Comparison of ENCODE assay signal across 18 cellular contexts in the genomic region with DNA sequence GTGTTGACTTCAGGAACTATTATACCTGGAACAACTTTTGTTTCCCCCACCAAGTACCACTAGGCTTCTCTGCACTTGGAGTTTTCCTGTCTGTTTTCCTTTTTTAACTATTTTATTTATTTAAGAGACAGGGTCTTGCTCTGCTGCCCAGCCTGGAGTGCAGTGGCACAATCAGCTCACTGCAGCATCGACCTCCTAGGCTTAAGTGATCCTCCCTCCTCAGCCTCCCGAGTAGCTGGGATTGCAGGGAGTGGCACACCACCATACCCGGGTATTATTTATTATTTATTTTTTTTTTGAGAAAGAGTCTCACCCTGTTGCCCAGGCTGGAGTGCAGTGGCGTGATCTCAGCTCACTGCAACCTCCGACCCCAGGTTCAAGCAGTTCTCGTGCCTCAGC. TPM values are rescaled to one million over a fixed set of nuclear protein-coding genes. Genes with fewer than 3 reads are reported as not detected.
DNase-seq lines count a peak whose midpoint lies in the region; ATAC-seq and TF ChIP-seq lines count a peak whose summit lies in the region.
"Had no signal": no experiment of that assay in that cellular context is flagged by ENCODE, and none has a peak within 500 bp of the region (broad histone marks: within the 10 kb centered on the region; RNA-seq: fewer than 3 reads in every experiment).

No MANE protein-coding gene starts in this region.

- H3K36me3 ChIP-seq in GM23338 (ENCODE audit: insufficient read depth) (no peaks in the 10 kb centered on the region), SJCRH30 (no peaks in the 10 kb centered on the region; the same call in 1 of the 2 replicates)
- H3K36me3 ChIP-seq: heart left ventricle had no signal

- no peaks in the 10 kb centered on the region for H3K9me3 ChIP-seq in SJCRH30 (replicated peaks)
- H3K9me3 ChIP-seq: heart left ventricle had no signal

- peaks cover 12% of the 10 kb centered on the region for H4K20me1 ChIP-seq in GM23338 (replicated peaks; ENCODE audit: insufficient read depth)

- no peak for ATAC-seq in GM23338
- no peak for ATAC-seq in activated CD8-positive, alpha-beta T cell treated with anti-CD3 and anti-CD28 coated beads, Interleukin-2, amount 10 ng/mL, durations not matched to agents 7 days and 5 days
- ATAC-seq in natural killer cell treated with Interleukin-12 subunit alpha and Interleukin-12 subunit beta and Interleukin-15 and Interleukin-18, amount 100 ng/mL, for 72 hours, result no peak
- no peak for ATAC-seq in GM21717 (IDR thresholded peaks at IDR 0.05; ENCODE audit: unreplicated experiment)
- ATAC-seq in effector memory CD8-positive, alpha-beta T cell (replicated peaks), result no peak
- ATAC-seq: heart left ventricle had no signal

- no peaks in the 10 kb centered on the region for H3K9me2 ChIP-seq in GM23338 (ENCODE audit: insufficient read depth)

- peaks cover 45% of the 10 kb centered on the region for H3K79me2 ChIP-seq in GM23338 (replicated peaks; ENCODE audit: insufficient read depth)

- no peak for DNase-seq in GM23338 (ENCODE audit: low spot score)
- DNase-seq in activated CD8-positive, alpha-beta T cell treated with anti-CD3 and anti-CD28 coated beads, Interleukin-2, amount 10 ng/mL, durations not matched to agents 7 days and 5 days, result no peak
- no peak for DNase-seq in natural killer cell treated with Interleukin-12 subunit alpha and Interleukin-12 subunit beta and Interleukin-15 and Interleukin-18, amount 100 ng/mL, for 72 hours (ENCODE audit: low spot score)
- no peak for DNase-seq in SJCRH30
- no peak for DNase-seq in effector memory CD8-positive, alpha-beta T cell
- DNase-seq: GDM1, NCI-H1105 treated with DMSO at 0.1 percent for 48 hours, occipital lobe, small intestine had no signal

- peaks cover 12% of the 10 kb centered on the region for H3K36me3 Mint-ChIP-seq in GM23338 (ENCODE audit: low read depth)
- H3K36me3 Mint-ChIP-seq in activated CD8-positive, alpha-beta T cell treated with anti-CD3 and anti-CD28 coated beads, Interleukin-2, amount 10 ng/mL, durations not matched to agents 7 days and 5 days (ENCODE audit: low read depth), result peaks cover 2% of the 10 kb centered on the region
- peaks cover 6% of the 10 kb centered on the region for H3K36me3 Mint-ChIP-seq in natural killer cell treated with Interleukin-12 subunit alpha and Interleukin-12 subunit beta and Interleukin-15 and Interleukin-18, amount 100 ng/mL, for 72 hours
- H3K36me3 Mint-ChIP-seq in effector memory CD8-positive, alpha-beta T cell (ENCODE audit: insufficient read depth), result peaks cover 21% of the 10 kb centered on the region
- H3K36me3 Mint-ChIP-seq: CD14-positive monocyte had no signal

- H3K27me3 Mint-ChIP-seq in GM23338 (ENCODE audit: insufficient read depth, low read depth, poor library complexity), result peaks cover 21% of the 10 kb centered on the region
- peaks cover 18% of the 10 kb centered on the region for H3K27me3 Mint-ChIP-seq in activated CD8-positive, alpha-beta T cell treated with anti-CD3 and anti-CD28 coated beads, Interleukin-2, amount 10 ng/mL, durations not matched to agents 7 days and 5 days (ENCODE audit: low read depth)
- H3K27me3 Mint-ChIP-seq in natural killer cell treated with Interleukin-12 subunit alpha and Interleukin-12 subunit beta and Interleukin-15 and Interleukin-18, amount 100 ng/mL, for 72 hours, result peaks cover 3 to 7% of the 10 kb centered on the region in 2 donors
- peaks cover 10 to 11% of the 10 kb centered on the region in 2 donors for H3K27me3 Mint-ChIP-seq in effector memory CD8-positive, alpha-beta T cell

- peaks cover 8% of the 10 kb centered on the region; the same call in 2 of the 3 replicates for H3K9me3 Mint-ChIP-seq in GM23338
- H3K9me3 Mint-ChIP-seq in activated CD8-positive, alpha-beta T cell treated with anti-CD3 and anti-CD28 coated beads, Interleukin-2, amount 10 ng/mL, durations not matched to agents 7 days and 5 days (ENCODE audit: insufficient read depth), result no peaks in the 10 kb centered on the region
- H3K9me3 Mint-ChIP-seq in natural killer cell treated with Interleukin-12 subunit alpha and Interleukin-12 subunit beta and Interleukin-15 and Interleukin-18, amount 100 ng/mL, for 72 hours, result no peaks in the 10 kb centered on the region
- no peaks in the 10 kb centered on the region for H3K9me3 Mint-ChIP-seq in effector memory CD8-positive, alpha-beta T cell
- H3K9me3 Mint-ChIP-seq: activated naive CD4-positive, alpha-beta T cell treated with anti-CD3 and anti-CD28 coated beads, Interleukin-2, amount 50 U/mL, for 72 hours; CD14-positive monocyte; T-helper 2 cell treated with Interferon-gamma antibody and Interleukin-4, amounts not matched to agents 5 μg/mL and 100 μg/mL, for 36 hours had no signal

- H3K27ac ChIP-seq in GM23338 (ENCODE audit: low read depth), result peak overlapping the region; percentile 92
- H3K27ac ChIP-seq in SJCRH30, result no peak overlapping the region
- H3K27ac ChIP-seq: epithelial cell of prostate, heart left ventricle had no signal

- H3K4me3 ChIP-seq in GM23338 (peak overlapping the region; percentile 18; the same call in 1 of the 2 replicates), SJCRH30 (no peak overlapping the region)
- H3K4me3 ChIP-seq: heart left ventricle had no signal

- H3K27me3 ChIP-seq in GM23338 (ENCODE audit: insufficient read depth) (no peaks in the 10 kb centered on the region), SJCRH30 (peaks cover 8% of the 10 kb centered on the region; the same call in 1 of the 2 replicates)
- H3K27me3 ChIP-seq: heart left ventricle had no signal

- peak overlapping the region; percentile 19; the same call in 1 of the 2 replicates for H3K4me2 ChIP-seq in GM23338

- TF ChIP-seq CTCF in GM23338 (conservative IDR thresholded peaks at IDR 0.05; ENCODE audit: low read depth in 2 of 2), result no peak

- CTCF ChIA-PET in activated CD8-positive, alpha-beta T cell treated with anti-CD3 and anti-CD28 coated beads, Interleukin-2, amount 10 ng/mL, durations not matched to agents 7 days and 5 days (lab: Charles Lee), result interaction anchor here (2.6 to 9.0 kb wide), 2 partner anchors 8 to 91 kb away, joined by 6 to 128 read pairs; partner anchors contain the start of gene POP7

- H3K4me1 ChIP-seq in GM23338 (ENCODE audit: insufficient read depth) (peaks cover 16% of the 10 kb centered on the region), SJCRH30 (peaks cover 5% of the 10 kb centered on the region; the same call in 1 of the 2 replicates)

- H3K27ac Mint-ChIP-seq in GM23338, result peak overlapping the region; percentile 99
- no peak overlapping the region for H3K27ac Mint-ChIP-seq in activated CD8-positive, alpha-beta T cell treated with anti-CD3 and anti-CD28 coated beads, Interleukin-2, amount 10 ng/mL, durations not matched to agents 7 days and 5 days
- H3K27ac Mint-ChIP-seq in natural killer cell treated with Interleukin-12 subunit alpha and Interleukin-12 subunit beta and Interleukin-15 and Interleukin-18, amount 100 ng/mL, for 72 hours, result peak overlapping the region; percentile 43 to 84
- H3K27ac Mint-ChIP-seq in effector memory CD8-positive, alpha-beta T cell, result no peak overlapping the region

- H2AFZ ChIP-seq in GM23338, result no peak overlapping the region

- peaks cover 30% of the 10 kb centered on the region for H3K4me1 Mint-ChIP-seq in GM23338
- H3K4me1 Mint-ChIP-seq in activated CD8-positive, alpha-beta T cell treated with anti-CD3 and anti-CD28 coated beads, Interleukin-2, amount 10 ng/mL, durations not matched to agents 7 days and 5 days (ENCODE audit: low read depth), result peaks cover 30% of the 10 kb centered on the region
- peaks cover 19 to 26% of the 10 kb centered on the region in 2 donors for H3K4me1 Mint-ChIP-seq in natural killer cell treated with Interleukin-12 subunit alpha and Interleukin-12 subunit beta and Interleukin-15 and Interleukin-18, amount 100 ng/mL, for 72 hours (ENCODE audit: low read depth in 2 of 2)
- peaks cover 19 to 20% of the 10 kb centered on the region in 2 donors for H3K4me1 Mint-ChIP-seq in effector memory CD8-positive, alpha-beta T cell (ENCODE audit: low read depth in 2 of 2)

- H3F3A ChIP-seq in GM23338 (replicated peaks; ENCODE audit: low read depth), result peaks cover 23% of the 10 kb centered on the region

- H3K4me3 Mint-ChIP-seq in GM23338, result peak overlapping the region; percentile 70
- H3K4me3 Mint-ChIP-seq in activated CD8-positive, alpha-beta T cell treated with anti-CD3 and anti-CD28 coated beads, Interleukin-2, amount 10 ng/mL, durations not matched to agents 7 days and 5 days, result peak overlapping the region; percentile 10
- H3K4me3 Mint-ChIP-seq in natural killer cell treated with Interleukin-12 subunit alpha and Interleukin-12 subunit beta and Interleukin-15 and Interleukin-18, amount 100 ng/mL, for 72 hours, result peak overlapping the region; percentile 63
- peak overlapping the region in 1 of 2 donors; percentile 57 for H3K4me3 Mint-ChIP-seq in effector memory CD8-positive, alpha-beta T cell

- POLR2A ChIA-PET in activated CD8-positive, alpha-beta T cell treated with anti-CD3 and anti-CD28 coated beads, Interleukin-2, amount 10 ng/mL, durations not matched to agents 7 days and 5 days (lab: Charles Lee), result interaction anchor here (0.6 to 1.6 kb wide), 3 partner anchors 9 to 1730 kb away, joined by 3 to 11 read pairs (median 5); partner anchors contain the start of gene POP7

RNA-seq across cellular contexts. Expression of gene GIGYF1, which starts 2.1 kb away (rescaled TPM):
- 50.6 and 69.8 TPM in 2 replicates for total RNA-seq in GM23338 (2014; rRNA removed; shearing (Covaris generic))
- polyA plus RNA-seq in GM23338 (2016; fragmentation: Nextera tagmentation; extraction: Ambion mirVana), result 40.0 and 40.4 TPM in 2 replicates
- 10 to 100 TPM; 42.1 to 43.0 TPM for total RNA-seq in activated CD8-positive, alpha-beta T cell treated with anti-CD3 and anti-CD28 coated beads, Interleukin-2, amount 10 ng/mL, durations not matched to agents 7 days and 5 days
- 10 to 100 TPM; 28.5 to 72.1 TPM for total RNA-seq in natural killer cell treated with Interleukin-12 subunit alpha and Interleukin-12 subunit beta and Interleukin-15 and Interleukin-18, amount 100 ng/mL, for 72 hours
- 17.8 and 22.6 TPM in 2 replicates for total RNA-seq in SJCRH30 (2014; rRNA removed; shearing (Covaris generic))

RNA-seq across cellular contexts. Expression of gene POP7, which starts 9.8 kb away (rescaled TPM):
- total RNA-seq in GM23338 (2014; rRNA removed; shearing (Covaris generic)), result 87.3 and 110 TPM in 2 replicates
- 216 and 219 TPM in 2 replicates for polyA plus RNA-seq in GM23338 (2016; fragmentation: Nextera tagmentation; extraction: Ambion mirVana)
- 10 to 100 TPM; 43.6 to 48.3 TPM for total RNA-seq in activated CD8-positive, alpha-beta T cell treated with anti-CD3 and anti-CD28 coated beads, Interleukin-2, amount 10 ng/mL, durations not matched to agents 7 days and 5 days
- 10 to 100 TPM; 46.6 to 64.9 TPM for total RNA-seq in natural killer cell treated with Interleukin-12 subunit alpha and Interleukin-12 subunit beta and Interleukin-15 and Interleukin-18, amount 100 ng/mL, for 72 hours
- 63.9 and 67.9 TPM in 2 replicates for total RNA-seq in SJCRH30 (2014; rRNA removed; shearing (Covaris generic))

RNA-seq across cellular contexts. Expression of gene GNB2, which starts 22.6 kb away (rescaled TPM):
- 153 and 156 TPM in 2 replicates for total RNA-seq in GM23338 (2014; rRNA removed; shearing (Covaris generic))
- 112 and 113 TPM in 2 replicates for polyA plus RNA-seq in GM23338 (2016; fragmentation: Nextera tagmentation; extraction: Ambion mirVana)
- 100 to 1,000 TPM; 274 to 286 TPM for total RNA-seq in activated CD8-positive, alpha-beta T cell treated with anti-CD3 and anti-CD28 coated beads, Interleukin-2, amount 10 ng/mL, durations not matched to agents 7 days and 5 days
- 100 to 1,000 TPM; 345 to 348 TPM for total RNA-seq in natural killer cell treated with Interleukin-12 subunit alpha and Interleukin-12 subunit beta and Interleukin-15 and Interleukin-18, amount 100 ng/mL, for 72 hours
- 105 and 112 TPM in 2 replicates for total RNA-seq in SJCRH30 (2014; rRNA removed; shearing (Covaris generic))

RNA-seq across cellular contexts. Expression of gene EPO, which starts 24.1 kb away (rescaled TPM):
- total RNA-seq in GM23338 (2014; rRNA removed; shearing (Covaris generic)), result 0.89 TPM in 1 of 2 replicates, not detected in the other
- polyA plus RNA-seq in GM23338 (2016; fragmentation: Nextera tagmentation; extraction: Ambion mirVana), result 0.97 and 1.0 TPM in 2 replicates
- total RNA-seq in activated CD8-positive, alpha-beta T cell treated with anti-CD3 and anti-CD28 coated beads, Interleukin-2, amount 10 ng/mL, durations not matched to agents 7 days and 5 days, result not detected
- not detected for total RNA-seq in natural killer cell treated with Interleukin-12 subunit alpha and Interleukin-12 subunit beta and Interleukin-15 and Interleukin-18, amount 100 ng/mL, for 72 hours
- not detected in 2 replicates for total RNA-seq in SJCRH30 (2014; rRNA removed; shearing (Covaris generic))
- total RNA-seq: activated naive CD4-positive, alpha-beta T cell treated with anti-CD3 and anti-CD28 coated beads, Interleukin-2, amount 50 U/mL, for 72 hours; cerebellum; heart left ventricle; HT1080; NCI-H460; occipital lobe had no signal
- polyA plus RNA-seq: CD14-positive monocyte, heart left ventricle had no signal

RNA-seq across cellular contexts. Expression of gene ZAN, which starts 37.3 kb away (rescaled TPM):
- 0.03 TPM in 1 of 2 replicates, not detected in the other for total RNA-seq in GM23338 (2014; rRNA removed; shearing (Covaris generic))
- polyA plus RNA-seq in GM23338 (2016; fragmentation: Nextera tagmentation; extraction: Ambion mirVana), result 0.07 TPM in 1 of 2 replicates, not detected in the other
- not detected for total RNA-seq in activated CD8-positive, alpha-beta T cell treated with anti-CD3 and anti-CD28 coated beads, Interleukin-2, amount 10 ng/mL, durations not matched to agents 7 days and 5 days
- total RNA-seq in natural killer cell treated with Interleukin-12 subunit alpha and Interleukin-12 subunit beta and Interleukin-15 and Interleukin-18, amount 100 ng/mL, for 72 hours, result not detected
- not detected in 2 replicates for total RNA-seq in SJCRH30 (2014; rRNA removed; shearing (Covaris generic))
- total RNA-seq: activated naive CD4-positive, alpha-beta T cell treated with anti-CD3 and anti-CD28 coated beads, Interleukin-2, amount 50 U/mL, for 72 hours; cerebellum; heart left ventricle; HT1080; NCI-H460; occipital lobe had no signal
- polyA plus RNA-seq: CD14-positive monocyte, heart left ventricle, small intestine had no signal

Comparison
In these comparisons a context has a peak if more than half of its experiments do, and no peak if none do; other contexts are left out.
1. H3K27ac Mint-ChIP-seq: peak in GM23338 (single experiment) and natural killer cell treated with Interleukin-12 subunit alpha and Interleukin-12 subunit beta and Interleukin-15 and Interleukin-18, amount 100 ng/mL, for 72 hours (2 of 2); none in activated CD8-positive, alpha-beta T cell treated with anti-CD3 and anti-CD28 coated beads, Interleukin-2, amount 10 ng/mL, durations not matched to agents 7 days and 5 days (single experiment) and effector memory CD8-positive, alpha-beta T cell (0 of 2).